ENCODE assay signal across 9 cellular contexts in the genomic region with DNA sequence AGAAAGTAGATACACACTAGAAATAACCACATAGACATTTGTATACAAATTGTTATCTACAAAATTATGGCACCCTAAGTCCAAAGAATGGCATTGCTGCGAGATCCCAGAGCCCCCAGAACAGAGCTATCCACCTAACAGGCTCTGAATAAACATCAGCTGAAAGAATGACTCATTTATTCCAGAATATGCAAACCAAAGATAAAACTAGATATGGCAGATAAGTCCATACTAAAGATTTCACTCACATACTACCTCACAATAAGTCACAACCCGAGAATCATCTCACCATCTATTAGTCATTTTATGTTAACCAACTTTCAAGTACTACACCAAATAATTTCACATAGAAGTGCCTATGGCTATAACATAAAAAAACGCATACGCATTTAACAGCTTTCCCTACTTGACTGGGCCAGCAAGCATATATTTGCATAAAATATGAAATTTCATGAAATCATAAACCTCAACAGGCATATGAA. TPM values are rescaled to one million over a fixed set of nuclear protein-coding genes. Genes with fewer than 3 reads are reported as not detected.
DNase-seq lines count a peak whose midpoint lies in the region; ATAC-seq and TF ChIP-seq lines count a peak whose summit lies in the region.
"Had no signal": no experiment of that assay in that cellular context is flagged by ENCODE, and none has a peak within 500 bp of the region (broad histone marks: within the 10 kb centered on the region; RNA-seq: fewer than 3 reads in every experiment).

No MANE protein-coding gene starts in this region.

- peak overlapping the region; percentile 47 to 60 for H3K4me3 Mint-ChIP-seq in effector memory CD8-positive, alpha-beta T cell
- no peak overlapping the region for H3K4me3 Mint-ChIP-seq in progenitor cell of endocrine pancreas (ENCODE audit: low read depth)

- no peaks in the 10 kb centered on the region for H3K9me2 ChIP-seq in MM.1S (replicated peaks; ENCODE audit: insufficient read depth, low read length)

- H3K36me3 Mint-ChIP-seq in effector memory CD8-positive, alpha-beta T cell (ENCODE audit: insufficient read depth) = peaks cover 26% of the 10 kb centered on the region
- H3K36me3 Mint-ChIP-seq in progenitor cell of endocrine pancreas (ENCODE audit: insufficient read depth) = peaks cover 5% of the 10 kb centered on the region

- H3K9ac ChIP-seq in MM.1S (ENCODE audit: low read length) = no peak overlapping the region

- H3F3A ChIP-seq in MM.1S (ENCODE audit: insufficient read depth, low read length) = no peaks in the 10 kb centered on the region

- H3K79me2 ChIP-seq in MM.1S (ENCODE audit: low read length) = peaks cover 86% of the 10 kb centered on the region

- H3K4me2 ChIP-seq in MM.1S (ENCODE audit: low read depth, low read length) = no peak overlapping the region

- TF ChIP-seq CTCF in BJ (IDR thresholded peaks at IDR 0.05; ENCODE audit: insufficient read depth, low read depth, low read length) (no peak), progenitor cell of endocrine pancreas (IDR thresholded peaks at IDR 0.05; ENCODE audit: unreplicated experiment) (no peak), MM.1S (IDR thresholded peaks at IDR 0.05; ENCODE audit: low read length) (no peak)

- POLR2A ChIA-PET in BJ (lab: Charles Lee) (no interaction called here), HEK293T (lab: Yijun Ruan, JAX) (interaction anchor here (1.3 to 1.9 kb wide), 2 partner anchors 39 to 68 kb away, joined by 4 read pairs; a partner anchor contains a TSS)

- CTCF ChIA-PET in BJ (lab: Yijun Ruan, JAX) = interaction anchor here (1.1 to 2.2 kb wide), 6 partner anchors 24 to 338 kb away, joined by 3 to 8 read pairs (median 3); no protein-coding TSS in a partner anchor
- CTCF ChIA-PET in HEK293T (lab: Yijun Ruan, JAX) = interaction anchor here (0.6 to 1.3 kb wide), 2 partner anchors 15 to 448 kb away, joined by 3 to 5 read pairs; no protein-coding TSS in a partner anchor

- no peaks in the 10 kb centered on the region for H4K20me1 ChIP-seq in MM.1S (ENCODE audit: insufficient read depth, low read length)

- no peaks in the 10 kb centered on the region for H3K9me3 ChIP-seq in MM.1S (replicated peaks; ENCODE audit: insufficient read depth, low read length)

- DNase-seq in BJ (ENCODE audit: low read depth) (peak; percentile 39), NCI-H226 (peak; percentile 73), HEK293T (ENCODE audit: extremely low spot score) (no peak), progenitor cell of endocrine pancreas (ENCODE audit: low spot score, unreplicated experiment) (no peak), MM.1S (no peak)
- DNase-seq in effector memory CD8-positive, alpha-beta T cell = no peak
- DNase-seq in effector CD8-positive, alpha-beta T cell (lab: John Stamatoyannopoulos, UW) = no peak
- DNase-seq: naive B cell had no signal

- no peaks in the 10 kb centered on the region for H3K9me3 Mint-ChIP-seq in effector memory CD8-positive, alpha-beta T cell
- no peaks in the 10 kb centered on the region for H3K9me3 Mint-ChIP-seq in progenitor cell of endocrine pancreas (ENCODE audit: low read depth)
- H3K9me3 Mint-ChIP-seq: naive B cell had no signal

- no peaks in the 10 kb centered on the region for H3K27me3 Mint-ChIP-seq in effector memory CD8-positive, alpha-beta T cell
- no peaks in the 10 kb centered on the region for H3K27me3 Mint-ChIP-seq in progenitor cell of endocrine pancreas
- H3K27me3 Mint-ChIP-seq: naive B cell had no signal

- H3K4me1 Mint-ChIP-seq in effector memory CD8-positive, alpha-beta T cell (ENCODE audit: low read depth in 2 of 2) = peaks cover 32 to 55% of the 10 kb centered on the region in 2 donors
- peaks cover 22% of the 10 kb centered on the region for H3K4me1 Mint-ChIP-seq in progenitor cell of endocrine pancreas (ENCODE audit: low read depth)

- peak; percentile 49 for ATAC-seq in GM19324 (IDR thresholded peaks at IDR 0.05; ENCODE audit: low FRiP score, unreplicated experiment)
- peak; percentile 77 for ATAC-seq in effector memory CD8-positive, alpha-beta T cell (replicated peaks)

- H2AFZ ChIP-seq in MM.1S (ENCODE audit: low read length) = no peak overlapping the region

- no peaks in the 10 kb centered on the region for H3K27me3 ChIP-seq in BJ (ENCODE audit: control insufficient read depth, insufficient read depth, low read length)
- no peaks in the 10 kb centered on the region for H3K27me3 ChIP-seq in MM.1S (replicated peaks; ENCODE audit: insufficient read depth, low read length)

- H3K4me3 ChIP-seq in BJ (ENCODE audit: low read depth, low read length) (no peak overlapping the region), MM.1S (ENCODE audit: low read length) (no peak overlapping the region)

- H3K36me3 ChIP-seq in BJ (ENCODE audit: control insufficient read depth, insufficient read depth, low read length) = no peaks in the 10 kb centered on the region
- no peaks in the 10 kb centered on the region; the same call in 1 of the 2 replicates for H3K36me3 ChIP-seq in MM.1S (replicated peaks; ENCODE audit: insufficient read depth, low read length)

- H3K27ac Mint-ChIP-seq in effector memory CD8-positive, alpha-beta T cell = peak overlapping the region; percentile 81 to 85
- H3K27ac Mint-ChIP-seq in progenitor cell of endocrine pancreas = no peak overlapping the region

- H3K27ac ChIP-seq in MM.1S (ENCODE audit: low read length) = no peak overlapping the region

- H3K4me1 ChIP-seq in MM.1S (ENCODE audit: low read length) = no peaks in the 10 kb centered on the region; the same call in 1 of the 2 replicates

TF ChIP-seq in HEK293T, 16 proteins besides CTCF, POLR2A, EP300 and RAD21:
- TF ChIP-seq NFRKB (IDR thresholded peaks at IDR 0.05) = no peak
TF ChIP-seq in HEK293T: peak in this region for 0.

RNA-seq across cellular contexts. Expression of a gene that starts 5.6 kb away (rescaled TPM):
- 313 and 396 TPM in 2 replicates for polyA plus RNA-seq in BJ (2011; rRNA removed)
- polyA minus RNA-seq in BJ (2011; rRNA and poly(A)+ RNA removed) = 326 and 553 TPM in 2 replicates
- 106 and 111 TPM in 2 replicates for total RNA-seq in progenitor cell of endocrine pancreas

RNA-seq across cellular contexts. Expression of a gene that starts 38.7 kb away (rescaled TPM):
- 28.7 and 55.1 TPM in 2 replicates for polyA plus RNA-seq in BJ (2011; rRNA removed)
- 3.9 and 4.9 TPM in 2 replicates for polyA minus RNA-seq in BJ (2011; rRNA and poly(A)+ RNA removed)
- total RNA-seq in progenitor cell of endocrine pancreas = 20.2 and 20.5 TPM in 2 replicates

RNA-seq across cellular contexts. Expression of a gene that starts 53.2 kb away (rescaled TPM):
- 10.0 and 29.1 TPM in 2 replicates for polyA plus RNA-seq in BJ (2011; rRNA removed)
- 10.6 and 11.2 TPM in 2 replicates for polyA minus RNA-seq in BJ (2011; rRNA and poly(A)+ RNA removed)
- total RNA-seq in progenitor cell of endocrine pancreas = 47.6 and 57.5 TPM in 2 replicates

Comparison
In these comparisons a context has a peak if more than half of its experiments do, and no peak if none do; other contexts are left out.
1. DNase-seq: peak in BJ (single experiment) and NCI-H226 (single experiment); none in effector memory CD8-positive, alpha-beta T cell (0 of 3), HEK293T (single experiment), progenitor cell of endocrine pancreas (single experiment), MM.1S (single experiment) and effector CD8-positive, alpha-beta T cell (single experiment).